ENCODE assay signal across 8 cellular contexts in genomic region chr21:37675202-37675801, GRCh38.
A peak's percentile ranks its signal among the peaks of the same experiment; 100 is the strongest.
DNase-seq lines count a peak whose midpoint lies in the region; ATAC-seq and TF ChIP-seq lines count a peak whose summit lies in the region.

No MANE protein-coding gene starts in this region.

- TF ChIP-seq CTCF in GM12873 (IDR thresholded peaks at IDR 0.05; ENCODE audit: insufficient read depth, low read depth, low read length, missing control alignments), result peak; percentile 92

- ATAC-seq in GM21526 (IDR thresholded peaks at IDR 0.05; ENCODE audit: low FRiP score, unreplicated experiment), result no peak
- no peak for ATAC-seq in HG03045 (IDR thresholded peaks at IDR 0.05; ENCODE audit: unreplicated experiment)

- DNase-seq in NCI-H1105 (lab: John Stamatoyannopoulos, UW) (peak; percentile 9), cerebellum (ENCODE audit: low spot score) (peak; percentile 69), left kidney (ENCODE audit: low read depth, low spot score) (peak; percentile 79)
- peak; percentile 26 for DNase-seq in activated CD4-positive, alpha-beta T cell treated with anti-CD3 and anti-CD28 coated beads for 1 hour
- peak; percentile 36 to 54 for DNase-seq in stimulated activated CD4-positive, alpha-beta T cell treated with anti-CD3 and anti-CD28 coated beads, Interleukin-4, amount 100 ng/mL, for 48 hours (ENCODE audit: low read depth in 2 of 2)

Comparison
In these comparisons a context has a peak if more than half of its experiments do, and no peak if none do; other contexts are left out.
1. DNase-seq: peak in every context shown above with its lines; median percentile 79 in left kidney; 69 in cerebellum; 45 in stimulated activated CD4-positive, alpha-beta T cell treated with anti-CD3 and anti-CD28 coated beads, Interleukin-4, amount 100 ng/mL, for 48 hours; 26 in activated CD4-positive, alpha-beta T cell treated with anti-CD3 and anti-CD28 coated beads for 1 hour; 9 in NCI-H1105.